Comparison of ENCODE assay signal across 17 cellular contexts in genomic region chr2:158921599-158922408, GRCh38. TPM values are rescaled to one million over a fixed set of nuclear protein-coding genes. Genes with fewer than 3 reads are reported as not detected.
DNase-seq lines count a peak whose midpoint lies in the region; ATAC-seq and TF ChIP-seq lines count a peak whose summit lies in the region.
"Had no signal": no experiment of that assay in that cellular context is flagged by ENCODE, and none has a peak within 500 bp of the region (broad histone marks: within the 10 kb centered on the region; RNA-seq: fewer than 3 reads in every experiment).

No MANE protein-coding gene starts in this region.

- no peak for DNase-seq in Right ventricle myocardium superior
- DNase-seq in cardiac septum (ENCODE audit: low spot score) = no peak
- peak; percentile 54 for DNase-seq in left ventricle myocardium superior
- peak; percentile 13 for DNase-seq in neural progenitor cell (ENCODE audit: low spot score)
- DNase-seq in activated CD4-positive, alpha-beta T cell treated with anti-CD3 and anti-CD28 coated beads for 1 hour = no peak
- DNase-seq in activated CD4-positive, CD25-positive, alpha-beta regulatory T cell treated with anti-CD3 and anti-CD28 coated beads, Interleukin-2, amount 50 U/mL, for 72 hours = no peak
- DNase-seq in activated T-helper 2 cell treated with anti-CD3 and anti-CD28 coated beads, Interferon-gamma antibody, Interleukin-2, Interleukin-4, amounts not matched to agents 10 μg/mL and 5 μg/mL and 100 μg/mL, durations not matched to agents 14 hours and 24 hours and 36 hours (ENCODE audit: low spot score) = no peak
- DNase-seq in activated CD8-positive, alpha-beta memory T cell treated with anti-CD3 and anti-CD28 coated beads, Interleukin-2, amount 50 U/mL, for 48 hours = no peak
- DNase-seq: 8988T, C1 segment of cervical spinal cord, DND-41, GF-D8, NCI-H146, NCI-H2081 treated with DMSO at 0.1 percent for 48 hours, NCI-H2227 treated with DMSO at 0.1 percent for 48 hours, NCI-H526, SJCRH30 had no signal

- no peaks in the 10 kb centered on the region for H3K36me3 ChIP-seq in neural progenitor cell
- H3K36me3 ChIP-seq: SJCRH30 had no signal

- no peaks in the 10 kb centered on the region for H3K9me3 ChIP-seq in neural progenitor cell (ENCODE audit: low read depth)
- H3K9me3 ChIP-seq: SJCRH30 had no signal

- H3K4me3 ChIP-seq in neural progenitor cell = no peak overlapping the region
- H3K4me3 ChIP-seq: SJCRH30 had no signal

- H3K27me3 Mint-ChIP-seq in neural progenitor cell (ENCODE audit: insufficient read depth, low read depth) = peaks cover 4% of the 10 kb centered on the region
- peaks cover 12% of the 10 kb centered on the region for H3K27me3 Mint-ChIP-seq in activated T-helper 2 cell treated with anti-CD3 and anti-CD28 coated beads, Interferon-gamma antibody, Interleukin-2, Interleukin-4, amounts not matched to agents 10 μg/mL and 5 μg/mL and 100 μg/mL, durations not matched to agents 14 hours and 24 hours and 36 hours (ENCODE audit: low read depth)

- intact Hi-C loops in Right ventricle myocardium superior (cut with DNase I) = no loop called here
- intact Hi-C loops in cardiac septum (cut with DNase I) = no loop called here
- intact Hi-C loops in left ventricle myocardium superior (cut with micrococcal nuclease) = no loop called here
- intact Hi-C loops in activated T-helper 2 cell treated with anti-CD3 and anti-CD28 coated beads, Interferon-gamma antibody, Interleukin-2, Interleukin-4, amounts not matched to agents 10 μg/mL and 5 μg/mL and 100 μg/mL, durations not matched to agents 14 hours and 24 hours and 36 hours (cut with micrococcal nuclease) = no loop called here

- no peak overlapping the region for H2AFZ ChIP-seq in neural progenitor cell (replicated peaks)

- H3K27me3 ChIP-seq in neural progenitor cell = no peaks in the 10 kb centered on the region
- H3K27me3 ChIP-seq: SJCRH30 had no signal

- H3F3A ChIP-seq in neural progenitor cell (ENCODE audit: low read depth) = peaks cover 18% of the 10 kb centered on the region

- ATAC-seq in Right ventricle myocardium superior (ENCODE audit: poor library complexity) (peak; percentile 70), left ventricle myocardium superior (peak; percentile 85)

- H3K27ac ChIP-seq in neural progenitor cell = no peak overlapping the region
- H3K27ac ChIP-seq: SJCRH30 had no signal

- H3K27ac Mint-ChIP-seq in neural progenitor cell = no peak overlapping the region
- no peak overlapping the region for H3K27ac Mint-ChIP-seq in activated T-helper 2 cell treated with anti-CD3 and anti-CD28 coated beads, Interferon-gamma antibody, Interleukin-2, Interleukin-4, amounts not matched to agents 10 μg/mL and 5 μg/mL and 100 μg/mL, durations not matched to agents 14 hours and 24 hours and 36 hours

- H4K20me1 ChIP-seq in neural progenitor cell (ENCODE audit: low read depth) = no peaks in the 10 kb centered on the region

- H3K9me3 Mint-ChIP-seq in neural progenitor cell = no peaks in the 10 kb centered on the region
- H3K9me3 Mint-ChIP-seq in activated T-helper 2 cell treated with anti-CD3 and anti-CD28 coated beads, Interferon-gamma antibody, Interleukin-2, Interleukin-4, amounts not matched to agents 10 μg/mL and 5 μg/mL and 100 μg/mL, durations not matched to agents 14 hours and 24 hours and 36 hours = no peaks in the 10 kb centered on the region

- no peak overlapping the region for H3K4me3 Mint-ChIP-seq in neural progenitor cell
- no peak overlapping the region for H3K4me3 Mint-ChIP-seq in activated T-helper 2 cell treated with anti-CD3 and anti-CD28 coated beads, Interferon-gamma antibody, Interleukin-2, Interleukin-4, amounts not matched to agents 10 μg/mL and 5 μg/mL and 100 μg/mL, durations not matched to agents 14 hours and 24 hours and 36 hours (ENCODE audit: low read depth)

- no peak for TF ChIP-seq CTCF in neural progenitor cell (IDR thresholded peaks at IDR 0.05)

- H3K4me1 ChIP-seq in neural progenitor cell = peaks cover 19% of the 10 kb centered on the region

- H3K4me1 Mint-ChIP-seq in neural progenitor cell = peaks cover 21% of the 10 kb centered on the region
- peaks cover 3% of the 10 kb centered on the region for H3K4me1 Mint-ChIP-seq in activated T-helper 2 cell treated with anti-CD3 and anti-CD28 coated beads, Interferon-gamma antibody, Interleukin-2, Interleukin-4, amounts not matched to agents 10 μg/mL and 5 μg/mL and 100 μg/mL, durations not matched to agents 14 hours and 24 hours and 36 hours (ENCODE audit: low read depth)

- H3K79me2 ChIP-seq in neural progenitor cell (ENCODE audit: low read depth) = no peaks in the 10 kb centered on the region

- H3K9ac ChIP-seq in neural progenitor cell = no peak overlapping the region

- no peaks in the 10 kb centered on the region for H3K36me3 Mint-ChIP-seq in neural progenitor cell
- H3K36me3 Mint-ChIP-seq in activated T-helper 2 cell treated with anti-CD3 and anti-CD28 coated beads, Interferon-gamma antibody, Interleukin-2, Interleukin-4, amounts not matched to agents 10 μg/mL and 5 μg/mL and 100 μg/mL, durations not matched to agents 14 hours and 24 hours and 36 hours (ENCODE audit: low read depth) = no peaks in the 10 kb centered on the region

- H3K4me2 ChIP-seq in neural progenitor cell = no peak overlapping the region

RNA-seq across cellular contexts. Expression of gene TANC1, which starts 46.6 kb away (rescaled TPM):
- total RNA-seq in Right ventricle myocardium superior = 56.2 TPM
- total RNA-seq in cardiac septum = 55.6 TPM
- 62.7 TPM for total RNA-seq in left ventricle myocardium superior
- 7.5 and 11.9 TPM in 2 replicates for total RNA-seq in neural progenitor cell (ENCODE audit: low replicate concordance)
- 0.34 TPM in 2 replicates for total RNA-seq in activated T-helper 2 cell treated with anti-CD3 and anti-CD28 coated beads, Interferon-gamma antibody, Interleukin-2, Interleukin-4, amounts not matched to agents 10 μg/mL and 5 μg/mL and 100 μg/mL, durations not matched to agents 14 hours and 24 hours and 36 hours

Comparison
In these comparisons a context has a peak if more than half of its experiments do, and no peak if none do; other contexts are left out.
1. DNase-seq: peak in left ventricle myocardium superior (single experiment) and neural progenitor cell (single experiment); none in Right ventricle myocardium superior (single experiment), cardiac septum (single experiment), activated CD4-positive, alpha-beta T cell treated with anti-CD3 and anti-CD28 coated beads for 1 hour (single experiment), activated CD4-positive, CD25-positive, alpha-beta regulatory T cell treated with anti-CD3 and anti-CD28 coated beads, Interleukin-2, amount 50 U/mL, for 72 hours (single experiment), activated T-helper 2 cell treated with anti-CD3 and anti-CD28 coated beads, Interferon-gamma antibody, Interleukin-2, Interleukin-4, amounts not matched to agents 10 μg/mL and 5 μg/mL and 100 μg/mL, durations not matched to agents 14 hours and 24 hours and 36 hours (single experiment) and activated CD8-positive, alpha-beta memory T cell treated with anti-CD3 and anti-CD28 coated beads, Interleukin-2, amount 50 U/mL, for 48 hours (single experiment).